Comparison of ENCODE assay signal across 11 cellular contexts in the genomic region with DNA sequence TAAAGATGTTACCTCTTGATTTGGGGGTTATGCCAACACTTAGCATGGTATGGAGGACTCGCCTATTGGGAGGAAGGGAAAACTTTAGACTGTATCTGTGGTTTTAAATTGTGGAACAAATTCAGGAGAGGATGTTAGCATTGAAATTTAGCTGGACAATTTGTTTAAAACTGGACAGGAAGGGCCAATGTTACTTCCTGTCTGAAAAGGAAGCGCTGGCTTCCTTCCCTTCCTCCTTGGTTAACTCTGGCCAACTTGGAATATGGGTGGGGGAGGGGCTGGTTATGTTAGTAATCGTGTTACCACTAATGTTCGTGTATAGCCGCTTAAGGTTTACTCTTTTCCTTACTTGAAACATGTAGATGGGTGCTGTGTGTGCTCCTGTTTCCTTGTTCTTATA. TPM values are rescaled to one million over a fixed set of nuclear protein-coding genes. Genes with fewer than 3 reads are reported as not detected.
DNase-seq lines count a peak whose midpoint lies in the region; ATAC-seq and TF ChIP-seq lines count a peak whose summit lies in the region.
"Had no signal": no experiment of that assay in that cellular context is flagged by ENCODE, and none has a peak within 500 bp of the region (broad histone marks: within the 10 kb centered on the region; RNA-seq: fewer than 3 reads in every experiment).

No MANE protein-coding gene starts in this region.

- peak overlapping the region; percentile 89 for H3K27ac ChIP-seq in SJSA1
- H3K27ac ChIP-seq in tibial nerve, result peak overlapping the region; percentile 74 to 96 (median 90)

- DNase-seq in SJSA1 (ENCODE audit: low read depth in 1 of 2, low spot score in 2 of 2) (peak in 1 of 2 experiments; percentile 43), endothelial cell (ENCODE audit: low spot score) (no peak), myocyte (ENCODE audit: low read depth) (peak; percentile 66), tibial nerve (ENCODE audit: low spot score in 2 of 2) (peak in 1 of 2 donors; percentile 27), NCI-H1105 treated with DMSO at 0.1 percent for 48 hours (lab: John Stamatoyannopoulos, UW) (no peak), omental fat pad (ENCODE audit: low spot score) (no peak)
- DNase-seq in stimulated activated CD4-positive, alpha-beta T cell treated with anti-CD3 and anti-CD28 coated beads, Interleukin-12 subunit alpha, Interleukin-12 subunit beta, amount 100 ng/mL, for 4 hours, result no peak
- DNase-seq: kidney glomerular epithelial cell; NCI-H1436; stimulated activated CD4-positive, alpha-beta T cell treated with anti-CD3 and anti-CD28 coated beads, Interleukin-4, amount 100 ng/mL, for 24 hours had no signal

- no peaks in the 10 kb centered on the region for H3K9me3 Mint-ChIP-seq in endothelial cell (ENCODE audit: unreplicated experiment)

- peak overlapping the region; percentile 88 for H3K4me3 Mint-ChIP-seq in endothelial cell (ENCODE audit: unreplicated experiment)
- H3K4me3 Mint-ChIP-seq: dendritic cell treated with granulocyte-macrophage colony-stimulating factor and Interleukin-4, amounts not matched to agents 40 ng/mL and 50 ng/mL, for 4 days had no signal

- H3K9me3 ChIP-seq in SJSA1 (replicated peaks), result no peaks in the 10 kb centered on the region
- H3K9me3 ChIP-seq in tibial nerve, result no peaks in the 10 kb centered on the region

- peak in 1 of 2 donors; percentile 56 for TF ChIP-seq EP300 in tibial nerve (IDR thresholded peaks at IDR 0.05)

- peaks cover 26% of the 10 kb centered on the region for H3K27me3 Mint-ChIP-seq in endothelial cell (ENCODE audit: unreplicated experiment)
- H3K27me3 Mint-ChIP-seq: dendritic cell treated with granulocyte-macrophage colony-stimulating factor and Interleukin-4, amounts not matched to agents 40 ng/mL and 50 ng/mL, for 4 days had no signal

- H3K4me1 ChIP-seq in SJSA1 (replicated peaks) (peaks cover 70% of the 10 kb centered on the region), tibial nerve (peaks cover 8 to 98% (median 68%) of the 10 kb centered on the region in 4 donors)

- TF ChIP-seq CTCF in endothelial cell (IDR thresholded peaks at IDR 0.05; ENCODE audit: unreplicated experiment) (no peak), tibial nerve (IDR thresholded peaks at IDR 0.05) (no peak), omental fat pad (IDR thresholded peaks at IDR 0.05) (no peak)

- WGBS in tibial nerve, 2 donors, result 27 to 32% methylated on average over 5 of the region's 5 CpGs

- peaks cover 31% of the 10 kb centered on the region for H3K36me3 Mint-ChIP-seq in endothelial cell (ENCODE audit: low read depth, unreplicated experiment)

- H3K27ac Mint-ChIP-seq in endothelial cell (ENCODE audit: unreplicated experiment), result peak overlapping the region; percentile 100
- H3K27ac Mint-ChIP-seq: dendritic cell treated with granulocyte-macrophage colony-stimulating factor and Interleukin-4, amounts not matched to agents 40 ng/mL and 50 ng/mL, for 4 days had no signal

- peaks cover 19% of the 10 kb centered on the region for H3K36me3 ChIP-seq in SJSA1
- H3K36me3 ChIP-seq in tibial nerve, result no peaks in the 10 kb centered on the region

- TF ChIP-seq POLR2A in tibial nerve (IDR thresholded peaks at IDR 0.05), result no peak

- ATAC-seq in omental fat pad (ENCODE audit: low FRiP score), result no peak

- H3K4me3 ChIP-seq in SJSA1, result no peak overlapping the region
- H3K4me3 ChIP-seq in tibial nerve, result peak overlapping the region in 1 of 4 donors; percentile 5

- peaks cover 85% of the 10 kb centered on the region for H3K4me1 Mint-ChIP-seq in endothelial cell (ENCODE audit: unreplicated experiment)

- H3K27me3 ChIP-seq in SJSA1 (replicated peaks), result no peaks in the 10 kb centered on the region
- H3K27me3 ChIP-seq in tibial nerve, result no peaks in the 10 kb centered on the region

RNA-seq across cellular contexts. Expression of gene CTNND1, which starts 13.9 kb away (rescaled TPM):
- 106 and 128 TPM in 2 replicates for total RNA-seq in SJSA1 (2014; rRNA removed; shearing (Covaris generic))
- total RNA-seq in endothelial cell (ENCODE audit: unreplicated experiment) (350 TPM), myocyte (98.3 and 99.4 TPM in 2 replicates), tibial nerve (100 to 1,000 TPM; 104 to 128 (median 124) TPM), omental fat pad (100 to 1,000 TPM in 2 of 4 donors, 10 to 100 TPM in 2; 85.5 to 174 (median 105) TPM)
- 95.4 TPM for polyA plus RNA-seq in myocyte (2012)

RNA-seq across cellular contexts. Expression of gene BTBD18, which starts 23.9 kb away (rescaled TPM):
- total RNA-seq in SJSA1 (2014; rRNA removed; shearing (Covaris generic)), result not detected in 2 replicates
- total RNA-seq in endothelial cell (ENCODE audit: unreplicated experiment) (not detected), myocyte (not detected in 2 replicates), tibial nerve (not detected), omental fat pad (not detected)
- 0.23 TPM for polyA plus RNA-seq in myocyte (2012)

RNA-seq across cellular contexts. Expression of gene SELENOH, which starts 34.2 kb away (rescaled TPM):
- total RNA-seq in SJSA1 (2014; rRNA removed; shearing (Covaris generic)), result 234 and 322 TPM in 2 replicates
- total RNA-seq in endothelial cell (ENCODE audit: unreplicated experiment) (210 TPM), myocyte (162 and 192 TPM in 2 replicates), tibial nerve (100 to 1,000 TPM in 3 of 4 donors, 10 to 100 TPM in 1; 78.1 to 146 (median 118) TPM), omental fat pad (100 to 1,000 TPM; 101 to 123 (median 113) TPM)
- 195 TPM for polyA plus RNA-seq in myocyte (2012)
